1 cellular context compared by ENCODE assay signal in genomic region chr9:133133680-133134418, GRCh38.
A peak's percentile ranks its signal among the peaks of the same experiment; 100 is the strongest.
TF ChIP-seq lines count a peak whose summit lies in the region.

No MANE protein-coding gene starts in this region.

TF ChIP-seq in K562, 482 proteins besides CTCF, POLR2A, EP300 and RAD21 (continued from another document and continues in another):
- TF ChIP-seq JUND (IDR thresholded peaks at IDR 0.05; ENCODE audit: borderline replicate concordance, low read depth, low read length), result peak; percentile 97
- peak; percentile 94; the same call in 1 of the 3 replicates for TF ChIP-seq JUND (tag; IDR thresholded peaks at IDR 0.05; ENCODE audit: borderline replicate concordance, low read depth, low read length)
- TF ChIP-seq SIRT6 (IDR thresholded peaks at IDR 0.05; ENCODE audit: low read depth, low read length), result no peak
- TF ChIP-seq HDAC3 (IDR thresholded peaks at IDR 0.05; ENCODE audit: borderline replicate concordance, partially characterized antibody), result no peak
- TF ChIP-seq ZNF121 (CRISPR knock-in tag; conservative IDR thresholded peaks at IDR 0.05), result no peak
- no peak for TF ChIP-seq DLX4 (CRISPR knock-in tag; IDR thresholded peaks at IDR 0.05)
- peak; percentile 73 for TF ChIP-seq MGA (IDR thresholded peaks at IDR 0.05)
- no peak for TF ChIP-seq NELFE (IDR thresholded peaks at IDR 0.05; ENCODE audit: insufficient read depth, insufficient read length)
- TF ChIP-seq HEY1 (CRISPR knock-in tag; IDR thresholded peaks at IDR 0.05; ENCODE audit: borderline replicate concordance), result no peak
- no peak for TF ChIP-seq PCBP1 (IDR thresholded peaks at IDR 0.05; ENCODE audit: low read depth, low read length, poor library complexity, severe bottlenecking)
- TF ChIP-seq RBM39 (optimal IDR thresholded peaks at IDR 0.05; ENCODE audit: low read depth, low read length), result no peak
- no peak; the same call in 1 of the 2 replicates for TF ChIP-seq CREB3L1 (IDR thresholded peaks at IDR 0.05; ENCODE audit: borderline replicate concordance, low read depth)
- no peak for TF ChIP-seq SRSF9 (IDR thresholded peaks at IDR 0.05; ENCODE audit: borderline replicate concordance, low read depth, low read length)
- no peak for TF ChIP-seq ZNF785 (CRISPR knock-in tag; IDR thresholded peaks at IDR 0.05)
- TF ChIP-seq POU5F1 (IDR thresholded peaks at IDR 0.05; ENCODE audit: borderline replicate concordance, low read depth, low read length, partially characterized antibody), result no peak
- no peak for TF ChIP-seq ZSCAN29 (IDR thresholded peaks at IDR 0.05)
- TF ChIP-seq SIX5 (IDR thresholded peaks at IDR 0.05; ENCODE audit: borderline replicate concordance in 1 of 2, insufficient read depth in 1 of 2, low read depth in 1 of 2, low read length in 2 of 2), result no peak
- no peak for TF ChIP-seq ZNF75A (CRISPR knock-in tag; IDR thresholded peaks at IDR 0.05)
- peak; percentile 53; the same call in 1 of the 2 replicates for TF ChIP-seq HDAC2 (IDR thresholded peaks at IDR 0.05)
- TF ChIP-seq SLC30A9 (CRISPR knock-in tag; IDR thresholded peaks at IDR 0.05), result no peak
- no peak for TF ChIP-seq ZBTB34 (CRISPR knock-in tag; IDR thresholded peaks at IDR 0.05)
- TF ChIP-seq TRIM28 (IDR thresholded peaks at IDR 0.05), result no peak
- TF ChIP-seq GTF2B (IDR thresholded peaks at IDR 0.05; ENCODE audit: extremely low read depth, insufficient read length), result no peak
- TF ChIP-seq THRA (IDR thresholded peaks at IDR 0.05), result no peak
- TF ChIP-seq RHOXF2B (CRISPR knock-in tag; conservative IDR thresholded peaks at IDR 0.05), result no peak
- peak; percentile 70 for TF ChIP-seq CBFA2T3 (IDR thresholded peaks at IDR 0.05)
- TF ChIP-seq RBM17 (IDR thresholded peaks at IDR 0.05; ENCODE audit: borderline replicate concordance, low read depth, low read length), result no peak
- TF ChIP-seq ZNF444 (CRISPR knock-in tag; IDR thresholded peaks at IDR 0.05), result no peak
- peak in 1 of 2 experiments; percentile 56 for TF ChIP-seq E2F6 (IDR thresholded peaks at IDR 0.05; ENCODE audit: borderline replicate concordance in 1 of 2, extremely low read depth in 1 of 2, insufficient read depth in 1 of 2, insufficient read length in 1 of 2, low read depth in 1 of 2, low read length in 1 of 2, poor library complexity in 1 of 2, severe bottlenecking in 1 of 2)
- no peak for TF ChIP-seq FUS (optimal IDR thresholded peaks at IDR 0.05; ENCODE audit: low read depth, low read length)
- TF ChIP-seq PHF8 (IDR thresholded peaks at IDR 0.05; ENCODE audit: borderline replicate concordance, low read length), result peak; percentile 24; the same call in 1 of the 2 replicates
- no peak for TF ChIP-seq ILF3 (IDR thresholded peaks at IDR 0.05; ENCODE audit: borderline replicate concordance)
- peak; percentile 99 for TF ChIP-seq ETV1 (tag; conservative IDR thresholded peaks at IDR 0.05; ENCODE audit: low read depth)
- no peak for TF ChIP-seq HOMEZ (CRISPR knock-in tag; IDR thresholded peaks at IDR 0.05)
- peak in 1 of 2 experiments; percentile 95; a peak in 2 of 4 replicates for TF ChIP-seq RCOR1 (IDR thresholded peaks at IDR 0.05; ENCODE audit: borderline replicate concordance in 1 of 2, low read depth in 2 of 2, low read length in 2 of 2)
- TF ChIP-seq KDM5B (IDR thresholded peaks at IDR 0.05; ENCODE audit: insufficient replicate concordance, low read depth, low read length), result no peak
- TF ChIP-seq MEF2D (tag; conservative IDR thresholded peaks at IDR 0.05; ENCODE audit: low read depth), result 0 out of 2 replicates have a peak, but pooled peaks have one; percentile 27
- TF ChIP-seq TSC22D4 (tag; IDR thresholded peaks at IDR 0.05), result no peak
- TF ChIP-seq ATF1 (CRISPR knock-in tag; IDR thresholded peaks at IDR 0.05), result no peak
- TF ChIP-seq ATF1 (tag; IDR thresholded peaks at IDR 0.05), result peak; percentile 44
- no peak for TF ChIP-seq CREBBP (IDR thresholded peaks at IDR 0.05; ENCODE audit: low read depth, low read length)
- TF ChIP-seq ZNF253 (CRISPR knock-in tag; conservative IDR thresholded peaks at IDR 0.05), result no peak
- TF ChIP-seq ZBED1 (IDR thresholded peaks at IDR 0.05), result 0 out of 2 replicates have a peak, but pooled peaks have one; percentile 25
- TF ChIP-seq EWSR1 (IDR thresholded peaks at IDR 0.05; ENCODE audit: borderline replicate concordance, low read depth, partially characterized antibody), result no peak
- TF ChIP-seq MAFF (IDR thresholded peaks at IDR 0.05; ENCODE audit: low read length), result no peak
- TF ChIP-seq ZEB2 (IDR thresholded peaks at IDR 0.05), result peak; percentile 74; the same call in 1 of the 2 replicates
- peak; percentile 84 for TF ChIP-seq SOX6 (IDR thresholded peaks at IDR 0.05)
- no peak for TF ChIP-seq HDGF (IDR thresholded peaks at IDR 0.05)
- TF ChIP-seq SREBF1 (IDR thresholded peaks at IDR 0.05; ENCODE audit: borderline replicate concordance, low read depth, low read length), result no peak
